ENCODE assay signal across 26 cellular contexts in genomic region chr3:61132062-61132461, GRCh38.
A peak's percentile ranks its signal among the peaks of the same experiment; 100 is the strongest.
DNase-seq lines count a peak whose midpoint lies in the region; ATAC-seq and TF ChIP-seq lines count a peak whose summit lies in the region.
"Had no signal": no experiment of that assay in that cellular context is flagged by ENCODE, and none has a peak within 500 bp of the region (broad histone marks: within the 10 kb centered on the region; RNA-seq: fewer than 3 reads in every experiment).

No MANE protein-coding gene starts in this region.

- POLR2A ChIA-PET in activated CD4-positive, alpha-beta T cell treated with anti-CD3 and anti-CD28 coated beads, Interleukin-2, amount 10 ng/mL, durations not matched to agents 7 days and 5 days (lab: Charles Lee) = no interaction called here

- peak; percentile 26 for DNase-seq in GM10266 (ENCODE audit: extremely low spot score)
- DNase-seq in OCI-M1 (lab: John Stamatoyannopoulos, UW) = peak; percentile 35
- no peak for DNase-seq in activated CD4-positive, alpha-beta T cell treated with anti-CD3 and anti-CD28 coated beads, Interleukin-2, amount 10 ng/mL, durations not matched to agents 7 days and 5 days
- no peak for DNase-seq in HuH-7 (ENCODE audit: low spot score)
- no peak for DNase-seq in NOMO-1 treated with dmso at 0.1 percent for 144 hours (lab: John Stamatoyannopoulos, UW; ENCODE audit: unreplicated experiment)
- DNase-seq: activated CD4-positive, CD25-positive, alpha-beta regulatory T cell treated with anti-CD3 and anti-CD28 coated beads, Interleukin-2, amount 50 U/mL, for 72 hours; activated CD8-positive, alpha-beta memory T cell treated with anti-CD3 and anti-CD28 coated beads for 24 hours; activated T-cell treated with anti-CD3 and anti-CD28 coated beads, Interleukin-2, amount 50 U/mL, for 24 hours; body of pancreas; DMS53; islet precursor cell; Kasumi-1; naive thymus-derived CD8-positive, alpha-beta T cell; NCI-H1092 treated with DMSO at 0.1 percent for 48 hours; NCI-H2029 treated with DMSO at 0.1 percent for 48 hours; NCI-H226; small intestine; stimulated activated CD4-positive, alpha-beta T cell treated with anti-CD3 and anti-CD28 coated beads, Interleukin-1b, Interleukin-23, amount 100 ng/mL, for 48 hours; T-helper 1 cell had no signal

- H3K36me3 Mint-ChIP-seq in activated CD4-positive, alpha-beta T cell treated with anti-CD3 and anti-CD28 coated beads, Interleukin-2, amount 10 ng/mL, durations not matched to agents 7 days and 5 days (ENCODE audit: low read depth) = no peaks in the 10 kb centered on the region
- H3K36me3 Mint-ChIP-seq: mesothelial cell of epicardium, type B pancreatic cell had no signal

- TF ChIP-seq CTCF in GM10266 (IDR thresholded peaks at IDR 0.05; ENCODE audit: control insufficient read depth, insufficient read depth, low read depth, missing control alignments) = no peak

- no peaks in the 10 kb centered on the region for H3K4me1 Mint-ChIP-seq in activated CD4-positive, alpha-beta T cell treated with anti-CD3 and anti-CD28 coated beads, Interleukin-2, amount 10 ng/mL, durations not matched to agents 7 days and 5 days
- H3K4me1 Mint-ChIP-seq: mesothelial cell of epicardium; naive thymus-derived CD8-positive, alpha-beta T cell had no signal

- H3K27ac Mint-ChIP-seq in activated CD4-positive, alpha-beta T cell treated with anti-CD3 and anti-CD28 coated beads, Interleukin-2, amount 10 ng/mL, durations not matched to agents 7 days and 5 days = no peak overlapping the region
- H3K27ac Mint-ChIP-seq: activated T-cell treated with anti-CD3 and anti-CD28 coated beads, Interleukin-2, amount 50 U/mL, for 24 hours; B cell; mesothelial cell of epicardium; naive thymus-derived CD8-positive, alpha-beta T cell; type B pancreatic cell had no signal

- ATAC-seq in GM19351 (IDR thresholded peaks at IDR 0.05; ENCODE audit: unreplicated experiment) (peak; percentile 75), HG02870 (IDR thresholded peaks at IDR 0.05; ENCODE audit: unreplicated experiment) (peak; percentile 76), GM21786 (IDR thresholded peaks at IDR 0.05; ENCODE audit: unreplicated experiment) (no peak)
- ATAC-seq: body of pancreas; naive thymus-derived CD8-positive, alpha-beta T cell; Panc1 had no signal

- no peak overlapping the region for H3K4me3 Mint-ChIP-seq in activated CD4-positive, alpha-beta T cell treated with anti-CD3 and anti-CD28 coated beads, Interleukin-2, amount 10 ng/mL, durations not matched to agents 7 days and 5 days
- H3K4me3 Mint-ChIP-seq: activated T-cell treated with anti-CD3 and anti-CD28 coated beads, Interleukin-2, amount 50 U/mL, for 24 hours; B cell; mesothelial cell of epicardium; naive thymus-derived CD8-positive, alpha-beta T cell; type B pancreatic cell had no signal

- H3K9me3 Mint-ChIP-seq in activated CD4-positive, alpha-beta T cell treated with anti-CD3 and anti-CD28 coated beads, Interleukin-2, amount 10 ng/mL, durations not matched to agents 7 days and 5 days = peaks cover 9% of the 10 kb centered on the region
- H3K9me3 Mint-ChIP-seq: activated T-cell treated with anti-CD3 and anti-CD28 coated beads, Interleukin-2, amount 50 U/mL, for 24 hours; type B pancreatic cell had no signal

- H3K27me3 Mint-ChIP-seq in activated CD4-positive, alpha-beta T cell treated with anti-CD3 and anti-CD28 coated beads, Interleukin-2, amount 10 ng/mL, durations not matched to agents 7 days and 5 days = no peaks in the 10 kb centered on the region
- H3K27me3 Mint-ChIP-seq: activated T-cell treated with anti-CD3 and anti-CD28 coated beads, Interleukin-2, amount 50 U/mL, for 24 hours; B cell; naive thymus-derived CD8-positive, alpha-beta T cell; type B pancreatic cell had no signal

- CTCF ChIA-PET in activated CD4-positive, alpha-beta T cell treated with anti-CD3 and anti-CD28 coated beads, Interleukin-2, amount 10 ng/mL, durations not matched to agents 7 days and 5 days (lab: Charles Lee) = no interaction called here

Comparison
In these comparisons a context has a peak if more than half of its experiments do, and no peak if none do; other contexts are left out.
1. DNase-seq: peak in GM10266 (single experiment) and OCI-M1 (single experiment); none in activated CD4-positive, alpha-beta T cell treated with anti-CD3 and anti-CD28 coated beads, Interleukin-2, amount 10 ng/mL, durations not matched to agents 7 days and 5 days (single experiment), HuH-7 (single experiment) and NOMO-1 treated with dmso at 0.1 percent for 144 hours (single experiment).